Comparison of ENCODE assay signal across 9 cellular contexts in the genomic region with DNA sequence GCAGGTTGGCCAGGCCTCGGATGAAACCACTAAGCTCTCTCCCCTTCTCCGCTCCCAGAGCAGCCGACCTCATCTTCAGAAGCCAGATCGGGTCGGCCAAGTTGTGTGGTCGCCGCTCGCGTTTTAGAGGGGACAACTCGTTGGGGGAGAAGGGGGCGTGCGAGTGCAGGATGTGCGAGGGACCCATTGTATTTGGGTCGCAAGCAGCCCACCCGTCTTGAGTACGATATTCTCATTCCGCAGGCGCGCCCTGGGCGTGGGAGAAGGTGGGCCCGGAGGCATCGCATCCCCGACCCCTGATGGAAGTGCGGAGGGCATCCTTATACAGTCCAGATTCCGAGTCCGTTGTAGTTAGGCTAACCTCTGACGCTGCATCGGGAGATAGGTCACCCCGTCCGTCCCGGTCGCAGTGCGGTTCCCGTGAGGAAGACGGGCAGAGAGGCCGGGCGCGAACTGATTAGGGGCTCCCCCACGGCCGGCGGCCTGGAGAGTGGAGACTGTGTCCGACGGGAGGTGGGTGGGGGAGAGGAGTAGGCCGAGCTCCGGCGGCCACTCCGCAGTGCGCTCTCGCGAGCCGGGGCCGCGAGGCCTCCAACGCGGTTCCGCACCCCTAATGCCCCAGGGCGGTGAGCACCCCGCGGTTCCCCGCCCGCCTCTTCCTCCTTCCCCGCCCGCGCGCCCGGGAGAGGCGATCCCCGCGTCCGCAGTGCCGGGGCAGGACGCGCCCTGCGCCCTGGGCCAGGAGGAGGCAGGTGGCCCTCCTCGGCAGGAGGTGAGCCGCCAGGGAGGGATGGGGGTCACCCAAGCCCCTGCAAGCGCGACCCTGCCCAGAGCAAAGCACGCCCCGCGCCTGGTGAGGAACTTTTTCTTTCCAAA. TPM values are rescaled to one million over a fixed set of nuclear protein-coding genes. Genes with fewer than 3 reads are reported as not detected.
DNase-seq lines count a peak whose midpoint lies in the region; ATAC-seq and TF ChIP-seq lines count a peak whose summit lies in the region.
"Had no signal": no experiment of that assay in that cellular context is flagged by ENCODE, and none has a peak within 500 bp of the region (broad histone marks: within the 10 kb centered on the region; RNA-seq: fewer than 3 reads in every experiment).

No MANE protein-coding gene starts in this region.

- no peak for DNase-seq in IMR-90
- no peak for DNase-seq in cortex of kidney (lab: John Stamatoyannopoulos, UW)
- DNase-seq in COR-L47 (lab: John Stamatoyannopoulos, UW): no peak
- no peak for DNase-seq in GM19238 (ENCODE audit: insufficient read length, low spot score)
- no peak for DNase-seq in globus pallidus (ENCODE audit: low spot score)

- no peak overlapping the region for H3K27ac Mint-ChIP-seq in nephron

- no peak overlapping the region for H4K5ac ChIP-seq in IMR-90 (ENCODE audit: low read depth, low read length)

- H3K9ac ChIP-seq in BLaER1 (no peak overlapping the region), IMR-90 (ENCODE audit: low read depth, low read length) (no peak overlapping the region), duodenal mucosa (ENCODE audit: low read depth in 1 of 2, low read length in 2 of 2) (peak overlapping the region; percentile 43 to 71)

- H3K4me3 ChIP-seq in BLaER1: peak overlapping the region; percentile 67
- no peak overlapping the region for H3K4me3 ChIP-seq in IMR-90 (ENCODE audit: insufficient read depth, low read depth, low read length)
- peak overlapping the region; percentile 66 to 73 for H3K4me3 ChIP-seq in duodenal mucosa (ENCODE audit: low read depth in 1 of 2, low read length in 2 of 2)

- H4K91ac ChIP-seq in IMR-90 (ENCODE audit: insufficient read depth, low read depth, low read length): no peak overlapping the region

- H3K27me3 ChIP-seq in BLaER1 (peaks cover 87% of the 10 kb centered on the region), IMR-90 (ENCODE audit: control insufficient read depth, insufficient read depth, low read length) (peaks cover 79% of the 10 kb centered on the region), duodenal mucosa (ENCODE audit: control insufficient read depth in 1 of 2, insufficient read depth in 2 of 2, low read length in 2 of 2) (peaks cover 32 to 33% of the 10 kb centered on the region in 2 donors)

- H3K14ac ChIP-seq in IMR-90 (replicated peaks; ENCODE audit: low read depth, low read length): no peak overlapping the region

- H3K4me2 ChIP-seq in BLaER1: peak overlapping the region; percentile 85
- H3K4me2 ChIP-seq in IMR-90 (ENCODE audit: low read depth, low read length): no peak overlapping the region; the same call in 1 of the 2 replicates

- TF ChIP-seq POLR2A in IMR-90 (IDR thresholded peaks at IDR 0.05; ENCODE audit: low read depth, low read length): no peak

- no peaks in the 10 kb centered on the region for H3K9me1 ChIP-seq in IMR-90 (ENCODE audit: insufficient read depth, low read length)

- H2BK120ac ChIP-seq in IMR-90 (ENCODE audit: low read depth, low read length): no peak overlapping the region

- peak overlapping the region; percentile 57 for H2AFZ ChIP-seq in IMR-90 (replicated peaks; ENCODE audit: low read length, poor library complexity)

- H2AK5ac ChIP-seq in IMR-90 (ENCODE audit: low read depth, low read length): no peak overlapping the region

- H4K8ac ChIP-seq in IMR-90 (ENCODE audit: low read depth in 2 of 2, low read length in 2 of 2): no peak overlapping the region

- H3K27me3 Mint-ChIP-seq in nephron (ENCODE audit: low read depth): peaks cover 91% of the 10 kb centered on the region

- dilution Hi-C loops in IMR-90 (cut with HindIII; ENCODE audit: low sequenced_read_pairs, unreplicated experiment): no loop called here

- in situ Hi-C loops in IMR-90 (cut with MboI; ENCODE audit: low sequenced_read_pairs): no loop called here

- intact Hi-C loops in IMR-90 (cut with micrococcal nuclease): no loop called here

- H3K56ac ChIP-seq in IMR-90 (ENCODE audit: extremely low read depth, insufficient read depth, low read length): no peak overlapping the region

- H3K23ac ChIP-seq in IMR-90 (ENCODE audit: low read depth, low read length): no peak overlapping the region

- H2BK20ac ChIP-seq in IMR-90 (ENCODE audit: low read depth, low read length): no peak overlapping the region

- H2AK9ac ChIP-seq in IMR-90 (replicated peaks; ENCODE audit: low read depth, low read length, poor library complexity): no peak overlapping the region

- no peak overlapping the region for H2BK5ac ChIP-seq in IMR-90 (ENCODE audit: low read depth, low read length, poor library complexity, severe bottlenecking)

- H3K4me1 Mint-ChIP-seq in nephron: peaks cover 37% of the 10 kb centered on the region

- peaks cover 19% of the 10 kb centered on the region for H3K4me1 ChIP-seq in BLaER1
- no peaks in the 10 kb centered on the region; the same call in 1 of the 2 replicates for H3K4me1 ChIP-seq in IMR-90 (ENCODE audit: control insufficient read depth, insufficient read depth, low read length)
- peaks cover 0 to 16% of the 10 kb centered on the region in 2 donors for H3K4me1 ChIP-seq in duodenal mucosa (ENCODE audit: control insufficient read depth in 1 of 2, insufficient read depth in 2 of 2, low read length in 2 of 2)

- ATAC-seq in IMR-90 (ENCODE audit: low read depth): no peak

- TF ChIP-seq CTCF in IMR-90 (conservative IDR thresholded peaks at IDR 0.05; ENCODE audit: low read depth, low read length): no peak
- no peak for TF ChIP-seq CTCF in nephron (IDR thresholded peaks at IDR 0.05; ENCODE audit: unreplicated experiment in 3 of 3)

- CTCF ChIA-PET in IMR-90 (lab: Yijun Ruan, JAX): no interaction called here

- peak overlapping the region; percentile 39 to 57 (median 56) for H3K4me3 Mint-ChIP-seq in nephron

- POLR2A ChIA-PET in IMR-90 (lab: Charles Lee; ENCODE audit: unreplicated experiment): no interaction called here

- WGBS in IMR-90 (ENCODE audit: extremely low coverage in 2 of 2, insufficient read length in 1 of 2), 2 experiments: 12% methylated on average over 15 of the region's 81 CpGs; no CpG with 5 or more reads in 1 of the 2 experiments

- peaks cover 2% of the 10 kb centered on the region for H3K9me3 Mint-ChIP-seq in nephron

- BruUV-seq in IMR-90 (replicated peaks; lab: Mats Ljungman, UMichigan): no TSS peak

- no peaks in the 10 kb centered on the region for H3K79me1 ChIP-seq in IMR-90 (ENCODE audit: low read depth in 1 of 2, low read length in 2 of 2)

- TF ChIP-seq RAD21 in IMR-90 (IDR thresholded peaks at IDR 0.05; ENCODE audit: low read length): no peak

- H4K20me1 ChIP-seq in BLaER1 (peaks cover 13% of the 10 kb centered on the region; the same call in 1 of the 2 replicates), IMR-90 (ENCODE audit: insufficient read depth, low read length) (no peaks in the 10 kb centered on the region)

- no peaks in the 10 kb centered on the region for H3K36me3 Mint-ChIP-seq in nephron (ENCODE audit: low read depth)

- no peak overlapping the region for H3K18ac ChIP-seq in IMR-90 (ENCODE audit: low read depth, low read length)

- H2BK15ac ChIP-seq in IMR-90 (ENCODE audit: low read depth, low read length): no peak overlapping the region

- H3K27ac ChIP-seq in BLaER1 (no peak overlapping the region), IMR-90 (ENCODE audit: insufficient read depth, low read length) (no peak overlapping the region), duodenal mucosa (ENCODE audit: low read depth, low read length) (no peak overlapping the region)

- H3K9me3 ChIP-seq in BLaER1 (peaks cover 66% of the 10 kb centered on the region), IMR-90 (ENCODE audit: control insufficient read depth, insufficient read depth, low read length) (peaks cover 5% of the 10 kb centered on the region; the same call in 1 of the 2 replicates), duodenal mucosa (ENCODE audit: control insufficient read depth in 1 of 2, low read length in 2 of 2) (no peaks in the 10 kb centered on the region)

- H3K36me3 ChIP-seq in BLaER1 (no peaks in the 10 kb centered on the region), IMR-90 (ENCODE audit: control insufficient read depth, insufficient read depth, low read length) (no peaks in the 10 kb centered on the region), duodenal mucosa (ENCODE audit: control insufficient read depth in 1 of 2, insufficient read depth in 2 of 2, low read length in 2 of 2) (no peaks in the 10 kb centered on the region)

- H3K4ac ChIP-seq in IMR-90 (ENCODE audit: low read depth, low read length): no peak overlapping the region

TF ChIP-seq in IMR-90, 13 proteins besides CTCF, POLR2A, EP300 and RAD21:
- no peak for TF ChIP-seq MXI1 (IDR thresholded peaks at IDR 0.05; ENCODE audit: borderline replicate concordance, low read depth, low read length)

RNA-seq across cellular contexts. Expression of a gene that starts 1.6 kb away (rescaled TPM):
- not detected in 2 replicates for total RNA-seq in IMR-90 (2012; rRNA removed)
- polyA plus RNA-seq in IMR-90 (2012; rRNA removed): not detected in 2 replicates
- polyA plus RNA-seq in IMR-90 (2012; cell fraction: cytosol; rRNA removed): not detected in 2 replicates
- not detected in 2 replicates for polyA plus RNA-seq in IMR-90 (2012; cell fraction: nucleus; rRNA removed; ENCODE audit: low replicate concordance)

RNA-seq across cellular contexts. Expression of a gene that starts 56.7 kb away (rescaled TPM):
- total RNA-seq in IMR-90 (2012; rRNA removed): not detected in 2 replicates
- polyA plus RNA-seq in IMR-90 (2012; rRNA removed): not detected in 2 replicates
- polyA plus RNA-seq in IMR-90 (2012; cell fraction: cytosol; rRNA removed): not detected in 2 replicates
- polyA plus RNA-seq in IMR-90 (2012; cell fraction: nucleus; rRNA removed; ENCODE audit: low replicate concordance): not detected in 2 replicates
- total RNA-seq: NCI-H460 had no signal

Comparison
In these comparisons a context has a peak if more than half of its experiments do, and no peak if none do; other contexts are left out.
1. H3K9ac ChIP-seq: peak in duodenal mucosa (2 of 2); none in BLaER1 (single experiment) and IMR-90 (single experiment).